Comparison of ENCODE assay signal across 1 cellular context in genomic region chr3:155805204-155805801, GRCh38.
TF ChIP-seq lines count a peak whose summit lies in the region.

No MANE protein-coding gene starts in this region.

TF ChIP-seq in IMR-90, 13 proteins besides CTCF, POLR2A, EP300 and RAD21:
- TF ChIP-seq MAZ (IDR thresholded peaks at IDR 0.05; ENCODE audit: borderline replicate concordance, low read depth, low read length) (no peak), CEBPB (IDR thresholded peaks at IDR 0.05; ENCODE audit: low read depth, low read length) (no peak), SMC3 (IDR thresholded peaks at IDR 0.05; ENCODE audit: low read depth, low read length) (no peak), ELK1 (IDR thresholded peaks at IDR 0.05; ENCODE audit: borderline replicate concordance, low read depth, low read length) (no peak), MAFK (IDR thresholded peaks at IDR 0.05; ENCODE audit: low read depth, low read length) (no peak), USF2 (IDR thresholded peaks at IDR 0.05; ENCODE audit: low read depth, low read length) (no peak), MXI1 (IDR thresholded peaks at IDR 0.05; ENCODE audit: borderline replicate concordance, low read depth, low read length) (no peak), RCOR1 (IDR thresholded peaks at IDR 0.05; ENCODE audit: insufficient replicate concordance, low read length) (no peak), RFX5 (IDR thresholded peaks at IDR 0.05; ENCODE audit: low read depth, low read length) (no peak), NFE2L2 (IDR thresholded peaks at IDR 0.05; ENCODE audit: low read depth, low read length) (no peak), FOS (IDR thresholded peaks at IDR 0.05; ENCODE audit: low read depth, low read length) (no peak)
